In the genomic region with DNA sequence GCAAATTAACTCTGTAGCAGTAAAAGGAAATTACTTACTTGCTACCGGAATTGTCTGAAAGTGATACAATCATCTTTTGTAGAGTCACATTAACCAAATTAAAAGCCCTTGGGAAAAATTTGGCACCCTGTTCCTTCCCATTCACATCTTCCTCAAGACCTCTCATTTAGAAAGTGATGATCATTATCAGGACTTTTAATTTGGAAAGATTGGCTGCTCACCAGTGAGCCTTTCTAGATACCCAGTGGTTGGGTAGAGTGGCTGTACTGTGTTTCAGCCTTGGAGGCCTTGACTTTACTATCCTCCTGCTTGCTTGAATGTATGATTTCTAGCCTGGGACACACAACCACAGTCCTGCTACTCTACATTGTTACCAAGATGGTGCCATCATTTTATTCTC, we compare ENCODE assay signal across 1 cellular context.
TF ChIP-seq lines count a peak whose summit lies in the region.

No MANE protein-coding gene starts in this region.

TF ChIP-seq in endothelial cell of umbilical vein, 7 proteins besides CTCF, POLR2A, EP300 and RAD21 (continued from another document):
- TF ChIP-seq, protein P1, sequence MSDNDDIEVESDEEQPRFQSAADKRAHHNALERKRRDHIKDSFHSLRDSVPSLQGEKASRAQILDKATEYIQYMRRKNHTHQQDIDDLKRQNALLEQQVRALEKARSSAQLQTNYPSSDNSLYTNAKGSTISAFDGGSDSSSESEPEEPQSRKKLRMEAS (IDR thresholded peaks at IDR 0.05; ENCODE audit: insufficient read depth, insufficient read length): no peak
TF ChIP-seq in endothelial cell of umbilical vein: peak in this region for 1.
